ENCODE assay signal across 9 cellular contexts in genomic region chr5:176658007-176658599, GRCh38. TPM values are rescaled to one million over a fixed set of nuclear protein-coding genes. Genes with fewer than 3 reads are reported as not detected.
DNase-seq lines count a peak whose midpoint lies in the region; ATAC-seq and TF ChIP-seq lines count a peak whose summit lies in the region.
"Had no signal": no experiment of that assay in that cellular context is flagged by ENCODE, and none has a peak within 500 bp of the region (broad histone marks: within the 10 kb centered on the region; RNA-seq: fewer than 3 reads in every experiment).

No MANE protein-coding gene starts in this region.

- peak; percentile 49 for ATAC-seq in HG02943 (IDR thresholded peaks at IDR 0.05; ENCODE audit: low read depth, unreplicated experiment)
- peak; percentile 78 for ATAC-seq in lung (ENCODE audit: insufficient read depth, low FRiP score)
- no peak for ATAC-seq in HG03196 (IDR thresholded peaks at IDR 0.05; ENCODE audit: unreplicated experiment)

- no peak for DNase-seq in GM12864 (ENCODE audit: low read depth)
- peak; percentile 62 for DNase-seq in NCI-H345 (lab: John Stamatoyannopoulos, UW)
- DNase-seq in activated CD4-positive, alpha-beta T cell treated with anti-CD3 and anti-CD28 coated beads, Interleukin-2, amount 50 U/mL, for 24 hours (ENCODE audit: low read depth in 1 of 2, low spot score in 1 of 2), result peak; percentile 51 to 61
- peak; percentile 28 to 59 for DNase-seq in dermis microvascular lymphatic vessel endothelial cell (ENCODE audit: low read depth in 2 of 2)
- DNase-seq in lung (ENCODE audit: low spot score), result peak; percentile 69
- peak; percentile 34 to 52 for DNase-seq in stimulated activated CD8-positive, alpha-beta memory T cell treated with anti-CD3 and anti-CD28 coated beads, Interleukin-15, amount 100 ng/mL, for 48 hours (ENCODE audit: low read depth in 2 of 2)

- H3K4me3 ChIP-seq in GM12864 (ENCODE audit: low read depth, low read length) (no peak overlapping the region), lung (no peak overlapping the region)

- H3K36me3 ChIP-seq in lung (ENCODE audit: control insufficient read depth in 2 of 2, insufficient read depth in 2 of 2, low read length in 2 of 2), result peaks cover 0 to 29% of the 10 kb centered on the region in 2 donors

- TF ChIP-seq CTCF in GM12864 (IDR thresholded peaks at IDR 0.05; ENCODE audit: low read depth, low read length, missing control alignments) (peak; percentile 96), lung (IDR thresholded peaks at IDR 0.05; ENCODE audit: control extremely low read depth, extremely low read depth) (peak; percentile 57)

- H3K27ac ChIP-seq in lung (ENCODE audit: low read depth in 1 of 2, low read length in 1 of 2), result no peak overlapping the region

- no peaks in the 10 kb centered on the region for H3K9me3 ChIP-seq in lung (ENCODE audit: control insufficient read depth in 2 of 2, insufficient read depth in 1 of 2, low read length in 1 of 2)

- H3K4me1 ChIP-seq in lung (ENCODE audit: control insufficient read depth in 2 of 2, insufficient read depth in 2 of 2, low read length in 2 of 2), result peaks cover 0 to 9% of the 10 kb centered on the region in 2 donors

- 52 to 53% methylated on average over 14 of the region's 14 CpGs for WGBS in lung, 2 donors

- no peaks in the 10 kb centered on the region for H3K27me3 ChIP-seq in lung (ENCODE audit: control insufficient read depth, insufficient read depth)

RNA-seq across cellular contexts. Expression of gene TSPAN17, which starts 10.8 kb away (rescaled TPM):
- total RNA-seq in dermis microvascular lymphatic vessel endothelial cell (36.5 and 47.7 TPM in 2 replicates), lung (10 to 100 TPM; 14.8 to 37.4 TPM)
- polyA plus RNA-seq in lung, result 10 to 100 TPM; 20.1 to 35.6 TPM

RNA-seq across cellular contexts. Expression of gene EIF4E1B, which starts 27.6 kb away (rescaled TPM):
- total RNA-seq in dermis microvascular lymphatic vessel endothelial cell, result under 0.01 TPM in 1 of 2 replicates, not detected in the other
- not detected for total RNA-seq in lung
- polyA plus RNA-seq in lung, result not detected
- total RNA-seq: skeletal muscle tissue had no signal

RNA-seq across cellular contexts. Expression of gene SNCB, which starts 27.8 kb away (rescaled TPM):
- 0.76 and 1.2 TPM in 2 replicates for total RNA-seq in dermis microvascular lymphatic vessel endothelial cell
- total RNA-seq in lung, result not detected
- polyA plus RNA-seq in lung, result under 1 TPM in 1 of 2 donors, not detected in 1; 0.02 TPM
- total RNA-seq: skeletal muscle tissue had no signal

RNA-seq across cellular contexts. Expression of gene GPRIN1, which starts 48.1 kb away (rescaled TPM):
- 4.5 and 4.8 TPM in 2 replicates for total RNA-seq in dermis microvascular lymphatic vessel endothelial cell
- 1 to 10 TPM in 1 of 2 donors, under 1 TPM in 1; 0.97 to 1.1 TPM for total RNA-seq in lung
- polyA plus RNA-seq in lung, result under 1 TPM; 0.39 to 0.68 TPM
